ENCODE assay signal across 8 cellular contexts in the genomic region with DNA sequence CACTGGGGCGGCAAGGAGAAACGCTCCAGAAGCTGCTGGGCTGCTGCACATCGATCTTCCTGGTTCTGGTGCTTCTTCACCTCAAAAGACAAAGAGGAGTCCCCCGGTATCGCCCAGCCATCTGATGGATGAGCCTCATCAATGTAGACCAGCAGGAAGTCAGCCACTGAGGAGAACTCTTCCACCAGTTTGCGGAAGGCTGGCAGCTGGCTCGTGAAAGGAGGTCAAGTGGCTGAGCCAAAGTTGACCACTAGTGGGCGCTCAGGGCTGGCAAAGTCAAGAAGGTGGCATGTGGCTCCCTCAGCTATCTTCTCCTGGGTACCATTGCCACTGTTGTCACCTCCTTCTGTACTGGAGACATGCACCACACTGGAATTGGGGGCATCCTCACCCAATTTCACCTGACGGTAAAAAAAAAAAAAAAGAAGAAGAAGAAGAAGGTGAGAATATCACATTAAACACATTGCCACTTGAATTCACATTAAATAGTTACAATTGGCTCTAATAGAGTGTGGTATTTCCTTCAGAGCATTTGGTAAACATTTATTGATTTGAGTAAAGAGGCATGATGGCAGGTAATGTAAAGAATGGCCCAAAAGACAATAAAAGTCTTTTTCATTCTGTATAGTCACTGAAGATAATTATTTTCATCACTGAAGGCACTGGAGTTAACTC. TPM values are rescaled to one million over a fixed set of nuclear protein-coding genes. Genes with fewer than 3 reads are reported as not detected.
DNase-seq lines count a peak whose midpoint lies in the region; ATAC-seq, FAIRE-seq and TF ChIP-seq lines count a peak whose summit lies in the region.

No MANE protein-coding gene starts in this region.

- no peak overlapping the region for H3K4me3 Mint-ChIP-seq in activated CD4-positive, alpha-beta T cell treated with anti-CD3 and anti-CD28 coated beads, Interleukin-2, amount 10 ng/mL, durations not matched to agents 24 days and 14 days

- ATAC-seq in K562: no peak
- ATAC-seq in HG03378 (IDR thresholded peaks at IDR 0.05; ENCODE audit: unreplicated experiment): no peak
- no peak for ATAC-seq in omental fat pad (ENCODE audit: low FRiP score)

- no TSS peak for BruUV-seq in K562 (replicated peaks; lab: Mats Ljungman, UMichigan)

- H3K27me3 ChIP-seq in K562 (ENCODE audit: control insufficient read depth in 2 of 2, insufficient read depth in 2 of 2, low read length in 2 of 2): no peaks in the 10 kb centered on the region
- no peaks in the 10 kb centered on the region for H3K27me3 ChIP-seq in small intestine (ENCODE audit: control insufficient read depth in 2 of 2, insufficient read depth in 2 of 2, low read length in 2 of 2)

- H3K4me1 ChIP-seq in K562 (replicated peaks in 1 of 2; ENCODE audit: control insufficient read depth in 2 of 2, insufficient read depth in 2 of 2, low read length in 2 of 2) (no peaks in the 10 kb centered on the region), small intestine (ENCODE audit: control insufficient read depth in 2 of 2, insufficient read depth in 1 of 2, low read depth in 1 of 2, low read length in 1 of 2) (no peaks in the 10 kb centered on the region)

- DNase-seq in activated CD4-positive, alpha-beta T cell treated with anti-CD3 and anti-CD28 coated beads, Interleukin-2, amount 10 ng/mL, durations not matched to agents 24 days and 14 days: peak; percentile 63
- no peak for DNase-seq in activated CD4-positive, alpha-beta T cell treated with anti-CD3 and anti-CD28 coated beads, Interleukin-2, amount 50 U/mL, for 1 hour
- DNase-seq in HT1080 (ENCODE audit: low read depth): peak; percentile 29
- DNase-seq in K562 (ENCODE audit: extremely low read depth in 1 of 4, low spot score in 3 of 4): peak; percentile 3 to 11 (median 6)
- DNase-seq in small intestine: peak; percentile 16
- DNase-seq in omental fat pad (ENCODE audit: low spot score): no peak
- DNase-seq in NCI-H2171 (lab: John Stamatoyannopoulos, UW): no peak

- H3K9me3 Mint-ChIP-seq in activated CD4-positive, alpha-beta T cell treated with anti-CD3 and anti-CD28 coated beads, Interleukin-2, amount 10 ng/mL, durations not matched to agents 24 days and 14 days: no peaks in the 10 kb centered on the region

- no peak for TF ChIP-seq POLR2A in K562 (conservative IDR thresholded peaks at IDR 0.05)

- TF ChIP-seq EP300 in K562 (IDR thresholded peaks at IDR 0.05; ENCODE audit: low read length): no peak

- peak in 1 of 2 experiments; percentile 18; a peak in 1 of 4 replicates for TF ChIP-seq RAD21 in K562 (CRISPR knock-in tag; conservative IDR thresholded peaks at IDR 0.05 in 1 of 2, IDR thresholded peaks at IDR 0.05 in 1 of 2)

- H2AFZ ChIP-seq in K562 (ENCODE audit: low read depth, low read length): no peak overlapping the region

- H3K27ac ChIP-seq in K562 (ENCODE audit: extremely low read depth, low read depth, low read length): no peak overlapping the region
- H3K27ac ChIP-seq in small intestine (ENCODE audit: low read depth in 1 of 2, low read length in 1 of 2): no peak overlapping the region

- H3K27me3 Mint-ChIP-seq in activated CD4-positive, alpha-beta T cell treated with anti-CD3 and anti-CD28 coated beads, Interleukin-2, amount 10 ng/mL, durations not matched to agents 24 days and 14 days: no peaks in the 10 kb centered on the region

- H3K4me1 Mint-ChIP-seq in activated CD4-positive, alpha-beta T cell treated with anti-CD3 and anti-CD28 coated beads, Interleukin-2, amount 10 ng/mL, durations not matched to agents 24 days and 14 days: no peaks in the 10 kb centered on the region

- intact Hi-C loops in activated CD4-positive, alpha-beta T cell treated with anti-CD3 and anti-CD28 coated beads, Interleukin-2, amount 10 ng/mL, durations not matched to agents 24 days and 14 days (cut with micrococcal nuclease): no loop called here
- intact Hi-C loops in K562 (cut with micrococcal nuclease): no loop called here

- H3K9me1 ChIP-seq in K562 (ENCODE audit: control insufficient read depth, insufficient read depth, low read length): no peaks in the 10 kb centered on the region

- H4K20me1 ChIP-seq in K562 (replicated peaks; ENCODE audit: control insufficient read depth, insufficient read depth, low read length): no peaks in the 10 kb centered on the region

- peak; percentile 9 to 33 (median 16); a peak in 2 of 6 replicates for TF ChIP-seq CTCF in K562 (IDR thresholded peaks at IDR 0.05 in 2 of 3, conservative IDR thresholded peaks at IDR 0.05 in 1 of 3; ENCODE audit: insufficient read depth in 2 of 3, low read depth in 1 of 3, low read length in 3 of 3)
- TF ChIP-seq CTCF in omental fat pad (IDR thresholded peaks at IDR 0.05): no peak

- in situ Hi-C loops in K562 (cut with MboI): no loop called here

- H3K27ac Mint-ChIP-seq in activated CD4-positive, alpha-beta T cell treated with anti-CD3 and anti-CD28 coated beads, Interleukin-2, amount 10 ng/mL, durations not matched to agents 24 days and 14 days: no peak overlapping the region

- H3K4me2 ChIP-seq in K562 (ENCODE audit: insufficient read depth, low read length): no peak overlapping the region

- no peaks in the 10 kb centered on the region for H3K36me3 ChIP-seq in K562 (ENCODE audit: control insufficient read depth, insufficient read depth, low read length)
- no peaks in the 10 kb centered on the region for H3K36me3 ChIP-seq in small intestine (ENCODE audit: control insufficient read depth in 2 of 2, insufficient read depth in 2 of 2, low read length in 2 of 2)

- H3K36me3 Mint-ChIP-seq in activated CD4-positive, alpha-beta T cell treated with anti-CD3 and anti-CD28 coated beads, Interleukin-2, amount 10 ng/mL, durations not matched to agents 24 days and 14 days (ENCODE audit: low read depth): no peaks in the 10 kb centered on the region

- H3K9ac ChIP-seq in K562 (ENCODE audit: insufficient read depth in 1 of 2, low read depth in 2 of 2, low read length in 2 of 2): no peak overlapping the region

- no peaks in the 10 kb centered on the region for H3K9me3 ChIP-seq in K562 (replicated peaks; ENCODE audit: control insufficient read depth, insufficient read depth, low read depth, low read length)
- H3K9me3 ChIP-seq in small intestine (ENCODE audit: control insufficient read depth, low read depth): no peaks in the 10 kb centered on the region

- no peak for FAIRE-seq in K562 (lab: Jason Lieb, UNC)
- FAIRE-seq in small intestine (lab: Jason Lieb, UNC): no peak

- POLR2A ChIA-PET in K562 (lab: Yijun Ruan, JAX): no interaction called here

- no peaks in the 10 kb centered on the region for H3K79me2 ChIP-seq in K562 (ENCODE audit: control insufficient read depth, insufficient read depth, low read length)

- H3K4me3 ChIP-seq in K562 (no peak overlapping the region), small intestine (ENCODE audit: low read depth in 1 of 2, low read length in 2 of 2) (no peak overlapping the region)

- CTCF ChIA-PET in K562 (lab: Yijun Ruan, JAX; ENCODE audit: low intra/inter-chr PET ratio): no interaction called here

- WGBS in K562 (ENCODE audit: insufficient coverage, low coverage, missing lambda C conversion rate): 4% methylated on average over 5 of the region's 9 CpGs
- 72 to 75% (median 74%) methylated on average over 9 of the region's 9 CpGs for WGBS in small intestine, 3 donors

TF ChIP-seq in K562, 482 proteins besides CTCF, POLR2A, EP300 and RAD21 (continues in another document):
- no peak for TF ChIP-seq PCBP1 (IDR thresholded peaks at IDR 0.05; ENCODE audit: low read depth, low read length, poor library complexity, severe bottlenecking)
- no peak for TF ChIP-seq FOXK2 (conservative IDR thresholded peaks at IDR 0.05 in 1 of 2, IDR thresholded peaks at IDR 0.05 in 1 of 2; ENCODE audit: low read depth in 2 of 2)
- no peak for TF ChIP-seq MCM3 (IDR thresholded peaks at IDR 0.05)
- no peak for TF ChIP-seq MECOM (CRISPR knock-in tag; IDR thresholded peaks at IDR 0.05)
- TF ChIP-seq SETDB1 (IDR thresholded peaks at IDR 0.05; ENCODE audit: low read length): no peak
- no peak for TF ChIP-seq ZNF23 (CRISPR knock-in tag; IDR thresholded peaks at IDR 0.05)
- no peak for TF ChIP-seq TBP (optimal IDR thresholded peaks at IDR 0.05; ENCODE audit: low read depth, low read length)
- no peak for TF ChIP-seq ZNF12 (CRISPR knock-in tag; IDR thresholded peaks at IDR 0.05)
- TF ChIP-seq MIER1 (IDR thresholded peaks at IDR 0.05; ENCODE audit: low read depth): no peak

RNA-seq across cellular contexts. Expression of a gene that starts 8.3 kb away (rescaled TPM):
- not detected in 2 replicates for total RNA-seq in activated CD4-positive, alpha-beta T cell treated with anti-CD3 and anti-CD28 coated beads, Interleukin-2, amount 10 ng/mL, durations not matched to agents 24 days and 14 days
- total RNA-seq in HT1080 (2014; rRNA removed; shearing (Covaris generic)): 0.61 and 0.90 TPM in 2 replicates
- 0.17 and 0.53 TPM in 2 replicates for polyA plus RNA-seq in HT1080 (2015; cell fraction: cytosol; rRNA removed)
- polyA plus RNA-seq in HT1080 (2015; cell fraction: nucleus; rRNA removed): 0.39 and 1.7 TPM in 2 replicates
- total RNA-seq in K562 (2011; cell fraction: chromatin; rRNA removed; ENCODE audit: low replicate concordance): not detected in 2 replicates
- total RNA-seq in K562 (2011; cell fraction: nucleolus; rRNA removed): not detected in 2 replicates
- not detected in 2 replicates for total RNA-seq in K562 (2011; cell fraction: nucleoplasm; rRNA removed)
- total RNA-seq in K562 (2014; rRNA removed): not detected in 2 replicates
- total RNA-seq in K562 (2014; rRNA removed; fragmentation: Illumina TruSeq; extraction: Trizol): not detected in 2 replicates
- total RNA-seq in K562 (2015; rRNA removed; fragmentation: Illumina TruSeq; extraction: Trizol): not detected in 2 replicates
- not detected in 2 replicates for total RNA-seq in K562 (2021)
- polyA plus RNA-seq in K562 (2011; rRNA removed): not detected in 2 replicates
- polyA plus RNA-seq in K562 (2011; cell fraction: cytosol; rRNA removed): not detected in 2 replicates
- not detected in 2 replicates for polyA plus RNA-seq in K562 (2011; cell fraction: nucleus; rRNA removed)
- polyA plus RNA-seq in K562 (2012): not detected in 2 replicates
- not detected in 2 replicates for polyA plus RNA-seq in K562 (2014; fragmentation: Illumina TruSeq; extraction: Trizol)
- polyA plus RNA-seq in K562 (2014; fragmentation: Nextera tagmentation; extraction: Ambion mirVana): not detected
- not detected in 2 replicates for polyA plus RNA-seq in K562 (2014; rRNA removed)
- polyA minus RNA-seq in K562 (2011; rRNA and poly(A)+ RNA removed): not detected in 2 replicates
- 1.3 TPM in 1 of 2 replicates, not detected in the other for polyA minus RNA-seq in K562 (2011; cell fraction: cytosol; rRNA and poly(A)+ RNA removed)
- 0.13 TPM in 1 of 2 replicates, not detected in the other for polyA minus RNA-seq in K562 (2011; cell fraction: nucleus; rRNA and poly(A)+ RNA removed)
- polyA plus RNA-seq in small intestine: 1 to 10 TPM in 2 of 3 donors, under 1 TPM in 1; 0.07 to 3.8 (median 2.0) TPM
- 1 to 10 TPM in 3 of 4 donors, under 1 TPM in 1; 0.56 to 3.5 (median 1.7) TPM for total RNA-seq in omental fat pad

Comparison
In these comparisons a context has a peak if more than half of its experiments do, and no peak if none do; other contexts are left out.
1. DNase-seq: peak in activated CD4-positive, alpha-beta T cell treated with anti-CD3 and anti-CD28 coated beads, Interleukin-2, amount 10 ng/mL, durations not matched to agents 24 days and 14 days (single experiment), HT1080 (single experiment), K562 (4 of 4) and small intestine (single experiment); none in activated CD4-positive, alpha-beta T cell treated with anti-CD3 and anti-CD28 coated beads, Interleukin-2, amount 50 U/mL, for 1 hour (single experiment), omental fat pad (single experiment) and NCI-H2171 (single experiment).
2. CTCF ChIP-seq: peak in K562 (3 of 3); none in omental fat pad (0 of 3).